Comparison of ENCODE assay signal across 12 cellular contexts in the genomic region with DNA sequence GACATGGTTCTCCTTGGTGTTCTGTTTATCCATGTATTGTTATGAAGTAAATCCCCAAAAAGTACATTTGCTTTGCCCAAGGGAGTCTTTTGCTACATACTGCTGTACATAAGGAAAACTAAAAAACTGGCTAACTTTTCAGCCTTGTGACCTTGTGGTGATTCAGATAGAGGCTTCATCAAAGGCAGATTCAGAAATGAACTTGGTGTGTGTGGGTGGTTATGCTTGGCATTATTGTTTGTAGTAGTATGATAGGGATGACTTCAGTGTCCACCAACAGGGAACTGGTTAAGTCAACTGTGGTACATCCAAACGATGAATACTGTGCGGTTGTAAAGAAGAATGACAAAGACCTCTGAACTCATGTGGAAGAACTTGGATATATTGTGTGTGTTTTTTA.
"Had no signal": no experiment of that assay in that cellular context is flagged by ENCODE, and none has a peak within 500 bp of the region (broad histone marks: within the 10 kb centered on the region; RNA-seq: fewer than 3 reads in every experiment).

No MANE protein-coding gene starts in this region.

- H3K4me3 ChIP-seq: skin epidermis, thyroid gland had no signal

- H3K36me3 ChIP-seq: thyroid gland had no signal

- DNase-seq: activated CD4-positive, alpha-beta T cell treated with anti-CD3 and anti-CD28 coated beads for 1 hour; activated CD4-positive, alpha-beta T cell treated with anti-CD3 and anti-CD28 coated beads, Interleukin-2, amount 50 U/mL, for 48 hours; activated CD8-positive, alpha-beta memory T cell treated with anti-CD3 and anti-CD28 coated beads, Interleukin-2, amount 10 ng/mL, durations not matched to agents 7 days and 5 days; activated effector memory CD4-positive, alpha-beta T cell treated with Interleukin-2 at 50 U/mL for 16 hours; activated T-cell treated with anti-CD3 and anti-CD28 coated beads, Interleukin-2, amount 50 U/mL, for 24 hours; glutamatergic neuron; immature natural killer cell; SW 1271; thyroid gland had no signal

- H3K9me3 ChIP-seq: thyroid gland had no signal

- H3K79me2 ChIP-seq: parathyroid adenoma had no signal

- H3K4me1 ChIP-seq: parathyroid adenoma, thyroid gland had no signal

- ATAC-seq: activated CD8-positive, alpha-beta memory T cell treated with anti-CD3 and anti-CD28 coated beads, Interleukin-2, amount 10 ng/mL, durations not matched to agents 7 days and 5 days; left lobe of liver had no signal

- H3K27me3 ChIP-seq: thyroid gland had no signal

- H3K27ac ChIP-seq: parathyroid adenoma, thyroid gland had no signal

- H2AFZ ChIP-seq: parathyroid adenoma had no signal

- H3K9ac ChIP-seq: parathyroid adenoma had no signal
